Comparison of ENCODE assay signal across 23 cellular contexts in the genomic region with DNA sequence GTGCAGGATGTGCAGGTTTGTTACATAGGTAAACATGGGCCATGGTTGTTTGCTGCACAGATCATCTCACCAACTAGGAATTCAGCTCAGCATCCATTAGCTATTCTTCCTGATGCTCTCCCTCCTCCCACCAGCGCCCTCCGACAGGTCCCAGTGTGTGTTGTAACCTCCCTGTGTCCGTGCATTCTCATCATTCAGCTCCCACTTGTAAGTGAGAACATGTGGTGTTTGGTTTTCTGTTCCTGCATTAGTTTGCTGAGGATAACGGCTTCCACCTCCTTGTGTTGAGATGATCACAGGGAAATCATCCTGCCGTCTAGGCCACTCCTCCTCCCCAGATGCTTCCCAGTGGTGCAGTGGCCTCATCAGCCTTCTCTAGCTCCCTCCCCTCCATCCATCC.
DNase-seq lines count a peak whose midpoint lies in the region; ATAC-seq and TF ChIP-seq lines count a peak whose summit lies in the region.
"Had no signal": no experiment of that assay in that cellular context is flagged by ENCODE, and none has a peak within 500 bp of the region (broad histone marks: within the 10 kb centered on the region; RNA-seq: fewer than 3 reads in every experiment).

No MANE protein-coding gene starts in this region.

- H3F3A ChIP-seq in GM23338 (replicated peaks; ENCODE audit: low read depth), result 0 out of 2 replicates have a peak, but pooled peaks cover 3% of the 10 kb centered on the region

- no peak overlapping the region for H3K4me2 ChIP-seq in GM23338
- H3K4me2 ChIP-seq: A549; BLaER1 treated with 17β-estradiol and CSF1 and Interleukin-3, amounts not matched to agents 10 nM and 100 nM had no signal

- H3K4me1 ChIP-seq in GM23338 (ENCODE audit: insufficient read depth) (no peaks in the 10 kb centered on the region), breast epithelium (no peaks in the 10 kb centered on the region)
- H3K4me1 ChIP-seq: A549; BE2C; BLaER1 treated with 17β-estradiol and CSF1 and Interleukin-3, amounts not matched to agents 10 nM and 100 nM had no signal

- TF ChIP-seq CTCF in GM23338 (conservative IDR thresholded peaks at IDR 0.05; ENCODE audit: low read depth in 2 of 2) (no peak), WTC11 (IDR thresholded peaks at IDR 0.05) (no peak), breast epithelium (IDR thresholded peaks at IDR 0.05) (no peak)

- peaks cover 7 to 10% of the 10 kb centered on the region in 2 donors for H3K9me3 ChIP-seq in breast epithelium
- H3K9me3 ChIP-seq: BE2C had no signal

- no peak overlapping the region for H3K4me3 Mint-ChIP-seq in GM23338
- no peak overlapping the region for H3K4me3 Mint-ChIP-seq in WTC11
- H3K4me3 Mint-ChIP-seq: CD14-positive monocyte; CD4-positive, alpha-beta T cell; CD8-positive, alpha-beta memory T cell had no signal

- H3K27me3 Mint-ChIP-seq in GM23338 (ENCODE audit: insufficient read depth, low read depth, poor library complexity) (peaks cover 8% of the 10 kb centered on the region), WTC11 (ENCODE audit: low read depth) (no peaks in the 10 kb centered on the region)
- H3K27me3 Mint-ChIP-seq: CD4-positive, alpha-beta T cell; CD8-positive, alpha-beta memory T cell had no signal

- H3K4me3 ChIP-seq in GM23338 (no peak overlapping the region), breast epithelium (no peak overlapping the region)
- H3K4me3 ChIP-seq: A549; BLaER1 treated with 17β-estradiol and CSF1 and Interleukin-3, amounts not matched to agents 10 nM and 100 nM; GM12878 had no signal

- peaks cover 4% of the 10 kb centered on the region; the same call in 2 of the 3 replicates for H3K4me1 Mint-ChIP-seq in GM23338
- peaks cover 14% of the 10 kb centered on the region for H3K4me1 Mint-ChIP-seq in WTC11
- H3K4me1 Mint-ChIP-seq: CD14-positive monocyte; CD8-positive, alpha-beta memory T cell had no signal

- CTCF ChIA-PET in WTC11 (lab: Charles Lee), result no interaction called here

- ATAC-seq in GM23338 (no peak), WTC11 (no peak), GM18498 (IDR thresholded peaks at IDR 0.05; ENCODE audit: unreplicated experiment) (no peak)
- ATAC-seq: A549, GM12878, HCT116 had no signal

- no peaks in the 10 kb centered on the region for H3K9me2 ChIP-seq in GM23338 (ENCODE audit: insufficient read depth)

- H3K27ac Mint-ChIP-seq in GM23338 (no peak overlapping the region), WTC11 (peak overlapping the region; percentile 25; the same call in 1 of the 2 replicates)
- H3K27ac Mint-ChIP-seq: CD4-positive, alpha-beta T cell had no signal

- H3K9me3 Mint-ChIP-seq in GM23338 (peaks cover 10% of the 10 kb centered on the region; the same call in 2 of the 3 replicates), WTC11 (peaks cover under 1% of the 10 kb centered on the region)

- H2AFZ ChIP-seq in GM23338, result peak overlapping the region; percentile 90; the same call in 1 of the 2 replicates

- no peaks in the 10 kb centered on the region for H3K36me3 ChIP-seq in GM23338 (ENCODE audit: insufficient read depth)
- H3K36me3 ChIP-seq in breast epithelium, result no peaks in the 10 kb centered on the region
- H3K36me3 ChIP-seq: BE2C; BLaER1 treated with 17β-estradiol and CSF1 and Interleukin-3, amounts not matched to agents 10 nM and 100 nM had no signal

- no peaks in the 10 kb centered on the region for H4K20me1 ChIP-seq in GM23338 (replicated peaks; ENCODE audit: insufficient read depth)
- H4K20me1 ChIP-seq: BLaER1 treated with 17β-estradiol and CSF1 and Interleukin-3, amounts not matched to agents 10 nM and 100 nM had no signal

- H3K36me3 Mint-ChIP-seq in GM23338 (ENCODE audit: low read depth) (peaks cover 3% of the 10 kb centered on the region; the same call in 1 of the 3 replicates), WTC11 (no peaks in the 10 kb centered on the region; the same call in 1 of the 2 replicates)
- H3K36me3 Mint-ChIP-seq: CD14-positive monocyte; CD8-positive, alpha-beta memory T cell had no signal

- H3K79me2 ChIP-seq in GM23338 (replicated peaks; ENCODE audit: insufficient read depth), result no peaks in the 10 kb centered on the region

- H3K27ac ChIP-seq in GM23338 (ENCODE audit: low read depth) (no peak overlapping the region), breast epithelium (no peak overlapping the region)
- H3K27ac ChIP-seq: A549; BLaER1 treated with 17β-estradiol and CSF1 and Interleukin-3, amounts not matched to agents 10 nM and 100 nM had no signal

- POLR2A ChIA-PET in WTC11 (lab: Charles Lee), result interaction anchor here (0.7 kb wide), 1 partner anchor 92 kb away, joined by 6 read pairs; no protein-coding TSS in a partner anchor

- H3K27me3 ChIP-seq in GM23338 (ENCODE audit: insufficient read depth), result no peaks in the 10 kb centered on the region
- H3K27me3 ChIP-seq in breast epithelium, result peaks cover 0 to 4% of the 10 kb centered on the region in 2 donors
- H3K27me3 ChIP-seq: BE2C; BLaER1 treated with 17β-estradiol and CSF1 and Interleukin-3, amounts not matched to agents 10 nM and 100 nM had no signal

- no peak for TF ChIP-seq POLR2A in breast epithelium (IDR thresholded peaks at IDR 0.05)

- intact Hi-C loops in breast epithelium (cut with DNase I; ENCODE audit: low total_unique reads), result no loop called here

- DNase-seq in GM23338 (ENCODE audit: low spot score) (no peak), WTC11 (ENCODE audit: low spot score) (no peak), left kidney (ENCODE audit: low read depth, low spot score) (peak; percentile 16), NCI-H446 treated with DMSO at 0.1 percent for 48 hours (lab: John Stamatoyannopoulos, UW) (no peak), breast epithelium (ENCODE audit: low spot score in 2 of 2) (no peak)
- DNase-seq: 8988T; ACHN; AML-193; BE2C; CD4-positive, alpha-beta T cell; CD8-positive, alpha-beta memory T cell; DMS 273 treated with DMSO at 0.1 percent for 48 hours; DMS79; EL; GDM1; GOT3; H7 had no signal

TF ChIP-seq in GM23338, 12 proteins besides CTCF, POLR2A, EP300 and RAD21 (continues in another document):
- TF ChIP-seq ZNF331 (CRISPR knock-in tag; IDR thresholded peaks at IDR 0.05; ENCODE audit: low read depth) (no peak), CREB1 (CRISPR knock-in tag; IDR thresholded peaks at IDR 0.05; ENCODE audit: low read depth) (no peak), POLR2AphosphoS5 (IDR thresholded peaks at IDR 0.05; ENCODE audit: low read depth) (no peak), NANOG (IDR thresholded peaks at IDR 0.05; ENCODE audit: borderline replicate concordance) (no peak)
- TF ChIP-seq, protein P1, sequence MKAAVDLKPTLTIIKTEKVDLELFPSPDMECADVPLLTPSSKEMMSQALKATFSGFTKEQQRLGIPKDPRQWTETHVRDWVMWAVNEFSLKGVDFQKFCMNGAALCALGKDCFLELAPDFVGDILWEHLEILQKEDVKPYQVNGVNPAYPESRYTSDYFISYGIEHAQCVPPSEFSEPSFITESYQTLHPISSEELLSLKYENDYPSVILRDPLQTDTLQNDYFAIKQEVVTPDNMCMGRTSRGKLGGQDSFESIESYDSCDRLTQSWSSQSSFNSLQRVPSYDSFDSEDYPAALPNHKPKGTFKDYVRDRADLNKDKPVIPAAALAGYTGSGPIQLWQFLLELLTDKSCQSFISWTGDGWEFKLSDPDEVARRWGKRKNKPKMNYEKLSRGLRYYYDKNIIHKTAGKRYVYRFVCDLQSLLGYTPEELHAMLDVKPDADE (IDR thresholded peaks at IDR 0.05), result no peak

TF ChIP-seq in WTC11, 78 proteins besides CTCF, POLR2A, EP300 and RAD21:
- TF ChIP-seq, protein P2, sequence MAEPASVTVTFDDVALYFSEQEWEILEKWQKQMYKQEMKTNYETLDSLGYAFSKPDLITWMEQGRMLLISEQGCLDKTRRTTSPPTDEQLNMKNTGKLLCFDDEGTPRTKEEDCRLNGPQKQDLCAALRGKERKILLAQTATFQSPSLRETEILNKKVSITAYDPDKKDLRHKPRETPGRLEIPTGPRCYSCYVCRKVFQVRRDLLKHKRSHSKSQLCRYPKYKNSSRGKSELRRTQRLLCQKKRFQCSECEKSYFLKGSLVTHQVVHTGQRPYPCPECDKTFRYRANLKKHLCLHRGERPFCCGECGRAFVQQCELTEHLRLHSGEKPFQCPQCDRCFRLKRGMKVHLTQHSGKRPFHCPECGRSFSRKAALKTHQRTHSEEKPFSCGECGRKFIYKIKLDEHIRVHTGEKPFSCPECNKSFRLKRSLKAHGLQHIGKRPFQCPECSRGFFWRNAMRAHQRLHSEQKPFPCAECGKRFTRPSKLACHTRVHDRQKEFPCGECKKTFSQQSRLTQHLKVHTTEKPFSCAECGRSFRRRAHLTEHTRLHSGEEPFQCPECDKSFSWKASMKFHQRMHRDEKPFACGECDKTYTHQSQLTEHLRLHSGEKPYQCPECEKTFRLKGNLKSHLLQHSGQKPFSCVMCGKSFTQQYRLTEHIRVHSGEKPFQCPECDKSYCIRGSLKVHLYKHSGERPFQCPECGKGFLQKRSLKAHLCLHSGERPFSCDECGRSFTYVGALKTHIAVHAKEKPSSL (CRISPR knock-in tag; conservative IDR thresholded peaks at IDR 0.05), result no peak
- no peak for TF ChIP-seq GRHL2 (CRISPR knock-in tag; IDR thresholded peaks at IDR 0.05; ENCODE audit: insufficient replicate concordance, severe bottlenecking)
- no peak for TF ChIP-seq ZNF121 (CRISPR knock-in tag; IDR thresholded peaks at IDR 0.05)
- no peak for TF ChIP-seq NR2C2 (CRISPR knock-in tag; IDR thresholded peaks at IDR 0.05)
- peak; percentile 62; the same call in 1 of the 2 replicates for TF ChIP-seq ZNF263 (CRISPR knock-in tag; IDR thresholded peaks at IDR 0.05; ENCODE audit: low read depth)
- TF ChIP-seq, protein P3, sequence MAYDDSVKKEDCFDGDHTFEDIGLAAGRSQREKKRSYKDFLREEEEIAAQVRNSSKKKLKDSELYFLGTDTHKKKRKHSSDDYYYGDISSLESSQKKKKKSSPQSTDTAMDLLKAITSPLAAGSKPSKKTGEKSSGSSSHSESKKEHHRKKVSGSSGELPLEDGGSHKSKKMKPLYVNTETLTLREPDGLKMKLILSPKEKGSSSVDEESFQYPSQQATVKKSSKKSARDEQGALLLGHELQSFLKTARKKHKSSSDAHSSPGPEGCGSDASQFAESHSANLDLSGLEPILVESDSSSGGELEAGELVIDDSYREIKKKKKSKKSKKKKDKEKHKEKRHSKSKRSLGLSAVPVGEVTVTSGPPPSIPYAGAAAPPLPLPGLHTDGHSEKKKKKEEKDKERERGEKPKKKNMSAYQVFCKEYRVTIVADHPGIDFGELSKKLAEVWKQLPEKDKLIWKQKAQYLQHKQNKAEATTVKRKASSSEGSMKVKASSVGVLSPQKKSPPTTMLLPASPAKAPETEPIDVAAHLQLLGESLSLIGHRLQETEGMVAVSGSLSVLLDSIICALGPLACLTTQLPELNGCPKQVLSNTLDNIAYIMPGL (CRISPR knock-in tag; IDR thresholded peaks at IDR 0.05), result no peak
TF ChIP-seq in WTC11: peak in this region for 1.
